2 cellular contexts compared by ENCODE assay signal in the genomic region with DNA sequence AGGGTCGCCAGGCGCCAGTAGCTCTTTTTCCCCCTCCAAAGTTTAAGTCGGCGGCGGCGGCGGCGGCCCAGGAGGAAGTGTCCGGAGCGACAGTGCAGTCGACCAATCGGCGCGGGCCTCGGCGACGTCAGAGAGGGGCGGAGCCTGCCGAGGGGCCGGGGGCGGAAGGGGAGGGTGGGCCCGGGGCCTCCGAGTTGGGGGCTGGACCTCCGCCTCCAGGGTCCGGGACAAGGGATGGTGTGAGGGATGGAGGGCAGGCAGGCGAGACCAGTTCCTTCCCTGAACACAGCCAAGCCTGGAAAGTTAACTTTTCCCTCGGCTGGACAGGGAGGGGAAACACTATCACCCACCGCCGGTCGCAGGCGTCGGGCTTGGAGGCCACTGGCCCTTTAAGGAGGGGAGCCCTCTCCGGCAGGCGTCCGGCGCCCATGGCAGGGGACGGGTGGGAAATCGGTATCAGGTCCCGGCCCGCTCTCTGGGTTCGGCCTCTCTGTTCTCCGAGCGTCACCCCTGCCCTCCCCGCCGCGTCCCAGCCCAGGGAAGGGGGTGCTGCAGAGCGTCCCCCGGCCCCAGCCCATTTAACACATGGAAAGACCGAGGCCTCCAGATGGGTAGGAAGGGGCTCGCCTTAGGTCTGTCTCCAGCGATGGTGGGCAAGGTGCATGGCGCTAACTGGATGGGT.
TF ChIP-seq lines count a peak whose summit lies in the region.

A gene (minus strand): TSS at position 81 of the 682 bp plus-strand sequence. CDS start 744 bp downstream, outside the sequence.

TF ChIP-seq in GM23338, 12 proteins besides CTCF, POLR2A, EP300 and RAD21 (continued from another document):
- TF ChIP-seq CREB1 (CRISPR knock-in tag; IDR thresholded peaks at IDR 0.05; ENCODE audit: low read depth) (peak; percentile 86), JUNB (IDR thresholded peaks at IDR 0.05; ENCODE audit: unreplicated experiment) (no peak), EZH2phosphoT487 (IDR thresholded peaks at IDR 0.05; ENCODE audit: unreplicated experiment) (no peak)
TF ChIP-seq in GM23338: peak in this region for 2.

TF ChIP-seq in K562, 482 proteins besides CTCF, POLR2A, EP300 and RAD21 (continued from another document and continues in another):
- TF ChIP-seq PHF8 (IDR thresholded peaks at IDR 0.05; ENCODE audit: borderline replicate concordance, low read length) (peak; percentile 54; the same call in 1 of the 2 replicates), HEY1 (CRISPR knock-in tag; IDR thresholded peaks at IDR 0.05; ENCODE audit: borderline replicate concordance) (no peak), KDM1A (IDR thresholded peaks at IDR 0.05) (0 out of 4 replicates have a peak, but pooled peaks of 1 of the 2 experiments have one; percentile 58), FOXK2 (conservative IDR thresholded peaks at IDR 0.05 in 1 of 2, IDR thresholded peaks at IDR 0.05 in 1 of 2; ENCODE audit: low read depth in 2 of 2) (no peak), ATF1 (CRISPR knock-in tag; IDR thresholded peaks at IDR 0.05) (peak; percentile 33; the same call in 1 of the 2 replicates), ATF1 (tag; IDR thresholded peaks at IDR 0.05) (peak; percentile 77; the same call in 1 of the 2 replicates), RBM22 (IDR thresholded peaks at IDR 0.05; ENCODE audit: low read depth, low read length, poor library complexity, severe bottlenecking) (peak; percentile 80), PML (IDR thresholded peaks at IDR 0.05; ENCODE audit: low read length) (no peak), RBFOX2 (IDR thresholded peaks at IDR 0.05; ENCODE audit: low read depth, low read length) (peak; percentile 21; the same call in 1 of the 2 replicates), SRSF1 (IDR thresholded peaks at IDR 0.05; ENCODE audit: low read depth, low read length) (no peak), ZNF699 (CRISPR knock-in tag; IDR thresholded peaks at IDR 0.05; ENCODE audit: insufficient replicate concordance) (no peak), RB1 (IDR thresholded peaks at IDR 0.05; ENCODE audit: low read depth) (0 out of 2 replicates have a peak, but pooled peaks have one; percentile 44), RBM14 (IDR thresholded peaks at IDR 0.05; ENCODE audit: borderline replicate concordance, insufficient read depth, low read depth, low read length) (no peak), C11orf30 (IDR thresholded peaks at IDR 0.05; ENCODE audit: low read depth) (no peak), POLR3G (IDR thresholded peaks at IDR 0.05; ENCODE audit: extremely low read depth, insufficient read length, insufficient replicate concordance) (no peak), RBM39 (optimal IDR thresholded peaks at IDR 0.05; ENCODE audit: low read depth, low read length) (no peak), GABPA (tag; conservative IDR thresholded peaks at IDR 0.05; ENCODE audit: low read depth) (peak; percentile 81), SP2 (IDR thresholded peaks at IDR 0.05; ENCODE audit: extremely low read depth, low read depth, low read length, poor library complexity, severe bottlenecking) (peak; percentile 55), MAZ (CRISPR knock-in tag; conservative IDR thresholded peaks at IDR 0.05 in 1 of 2, IDR thresholded peaks at IDR 0.05 in 1 of 2) (peak; percentile 63 to 79), CEBPB (tag; IDR thresholded peaks at IDR 0.05) (no peak), HNRNPH1 (optimal IDR thresholded peaks at IDR 0.05; ENCODE audit: low read depth, low read length) (no peak), TEAD1 (CRISPR knock-in tag; IDR thresholded peaks at IDR 0.05) (0 out of 4 replicates have a peak, but pooled peaks of 1 of the 2 experiments have one; percentile 29), ZNF41 (CRISPR knock-in tag; conservative IDR thresholded peaks at IDR 0.05) (no peak), HMGN3 (IDR thresholded peaks at IDR 0.05; ENCODE audit: borderline replicate concordance, extremely low read depth, insufficient read length, low read depth, low read length) (peak; percentile 38), ATF7 (IDR thresholded peaks at IDR 0.05) (0 out of 2 replicates have a peak, but pooled peaks have one; percentile 20), MEF2A (IDR thresholded peaks at IDR 0.05; ENCODE audit: control insufficient read depth, low read depth, low read length) (0 out of 2 replicates have a peak, but pooled peaks have one; percentile 4), MTA1 (IDR thresholded peaks at IDR 0.05; ENCODE audit: borderline replicate concordance) (no peak), SPI1 (IDR thresholded peaks at IDR 0.05; ENCODE audit: borderline replicate concordance, low read depth, low read length) (peak; percentile 48; the same call in 1 of the 2 replicates), ZBTB7A (IDR thresholded peaks at IDR 0.05; ENCODE audit: borderline replicate concordance, control insufficient read depth, low read depth, low read length) (peak; percentile 92; the same call in 1 of the 2 replicates), ZFX (CRISPR knock-in tag; IDR thresholded peaks at IDR 0.05) (peak; percentile 47), CCNT2 (IDR thresholded peaks at IDR 0.05; ENCODE audit: borderline replicate concordance, extremely low read depth, insufficient read length, low read depth, low read length) (no peak), EGR1 (conservative IDR thresholded peaks at IDR 0.05) (peak; percentile 78), ZNF561 (CRISPR knock-in tag; conservative IDR thresholded peaks at IDR 0.05) (no peak), ZNF75A (CRISPR knock-in tag; IDR thresholded peaks at IDR 0.05) (no peak), YY1 (IDR thresholded peaks at IDR 0.05; ENCODE audit: borderline replicate concordance in 1 of 3, control insufficient read depth in 1 of 3, extremely low read depth in 1 of 3, insufficient read depth in 3 of 3, insufficient read length in 1 of 3, insufficient replicate concordance in 2 of 3, low read depth in 1 of 3, low read length in 2 of 3) (peak in 1 of 3 experiments; percentile 21), BCOR (IDR thresholded peaks at IDR 0.05) (peak; percentile 85)
- TF ChIP-seq, protein P1, sequence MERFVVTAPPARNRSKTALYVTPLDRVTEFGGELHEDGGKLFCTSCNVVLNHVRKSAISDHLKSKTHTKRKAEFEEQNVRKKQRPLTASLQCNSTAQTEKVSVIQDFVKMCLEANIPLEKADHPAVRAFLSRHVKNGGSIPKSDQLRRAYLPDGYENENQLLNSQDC (CRISPR knock-in tag; IDR thresholded peaks at IDR 0.05), result no peak; the same call in 1 of the 2 replicates
- TF ChIP-seq, protein P2, sequence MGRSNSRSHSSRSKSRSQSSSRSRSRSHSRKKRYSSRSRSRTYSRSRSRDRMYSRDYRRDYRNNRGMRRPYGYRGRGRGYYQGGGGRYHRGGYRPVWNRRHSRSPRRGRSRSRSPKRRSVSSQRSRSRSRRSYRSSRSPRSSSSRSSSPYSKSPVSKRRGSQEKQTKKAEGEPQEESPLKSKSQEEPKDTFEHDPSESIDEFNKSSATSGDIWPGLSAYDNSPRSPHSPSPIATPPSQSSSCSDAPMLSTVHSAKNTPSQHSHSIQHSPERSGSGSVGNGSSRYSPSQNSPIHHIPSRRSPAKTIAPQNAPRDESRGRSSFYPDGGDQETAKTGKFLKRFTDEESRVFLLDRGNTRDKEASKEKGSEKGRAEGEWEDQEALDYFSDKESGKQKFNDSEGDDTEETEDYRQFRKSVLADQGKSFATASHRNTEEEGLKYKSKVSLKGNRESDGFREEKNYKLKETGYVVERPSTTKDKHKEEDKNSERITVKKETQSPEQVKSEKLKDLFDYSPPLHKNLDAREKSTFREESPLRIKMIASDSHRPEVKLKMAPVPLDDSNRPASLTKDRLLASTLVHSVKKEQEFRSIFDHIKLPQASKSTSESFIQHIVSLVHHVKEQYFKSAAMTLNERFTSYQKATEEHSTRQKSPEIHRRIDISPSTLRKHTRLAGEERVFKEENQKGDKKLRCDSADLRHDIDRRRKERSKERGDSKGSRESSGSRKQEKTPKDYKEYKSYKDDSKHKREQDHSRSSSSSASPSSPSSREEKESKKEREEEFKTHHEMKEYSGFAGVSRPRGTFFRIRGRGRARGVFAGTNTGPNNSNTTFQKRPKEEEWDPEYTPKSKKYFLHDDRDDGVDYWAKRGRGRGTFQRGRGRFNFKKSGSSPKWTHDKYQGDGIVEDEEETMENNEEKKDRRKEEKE (IDR thresholded peaks at IDR 0.05; ENCODE audit: borderline replicate concordance in 1 of 2, control insufficient read depth in 1 of 2, low read depth in 2 of 2, low read length in 1 of 2), result no peak
- TF ChIP-seq, protein P3, sequence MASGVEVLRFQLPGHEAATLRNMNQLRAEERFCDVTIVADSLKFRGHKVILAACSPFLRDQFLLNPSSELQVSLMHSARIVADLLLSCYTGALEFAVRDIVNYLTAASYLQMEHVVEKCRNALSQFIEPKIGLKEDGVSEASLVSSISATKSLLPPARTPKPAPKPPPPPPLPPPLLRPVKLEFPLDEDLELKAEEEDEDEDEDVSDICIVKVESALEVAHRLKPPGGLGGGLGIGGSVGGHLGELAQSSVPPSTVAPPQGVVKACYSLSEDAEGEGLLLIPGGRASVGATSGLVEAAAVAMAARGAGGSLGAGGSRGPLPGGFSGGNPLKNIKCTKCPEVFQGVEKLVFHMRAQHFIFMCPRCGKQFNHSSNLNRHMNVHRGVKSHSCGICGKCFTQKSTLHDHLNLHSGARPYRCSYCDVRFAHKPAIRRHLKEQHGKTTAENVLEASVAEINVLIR (CRISPR knock-in tag; IDR thresholded peaks at IDR 0.05), result 0 out of 2 replicates have a peak, but pooled peaks have one; percentile 60
- TF ChIP-seq, protein P4, sequence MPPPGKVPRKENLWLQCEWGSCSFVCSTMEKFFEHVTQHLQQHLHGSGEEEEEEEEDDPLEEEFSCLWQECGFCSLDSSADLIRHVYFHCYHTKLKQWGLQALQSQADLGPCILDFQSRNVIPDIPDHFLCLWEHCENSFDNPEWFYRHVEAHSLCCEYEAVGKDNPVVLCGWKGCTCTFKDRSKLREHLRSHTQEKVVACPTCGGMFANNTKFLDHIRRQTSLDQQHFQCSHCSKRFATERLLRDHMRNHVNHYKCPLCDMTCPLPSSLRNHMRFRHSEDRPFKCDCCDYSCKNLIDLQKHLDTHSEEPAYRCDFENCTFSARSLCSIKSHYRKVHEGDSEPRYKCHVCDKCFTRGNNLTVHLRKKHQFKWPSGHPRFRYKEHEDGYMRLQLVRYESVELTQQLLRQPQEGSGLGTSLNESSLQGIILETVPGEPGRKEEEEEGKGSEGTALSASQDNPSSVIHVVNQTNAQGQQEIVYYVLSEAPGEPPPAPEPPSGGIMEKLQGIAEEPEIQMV (tag; conservative IDR thresholded peaks at IDR 0.05; ENCODE audit: low read depth), result no peak
- TF ChIP-seq, protein P5, sequence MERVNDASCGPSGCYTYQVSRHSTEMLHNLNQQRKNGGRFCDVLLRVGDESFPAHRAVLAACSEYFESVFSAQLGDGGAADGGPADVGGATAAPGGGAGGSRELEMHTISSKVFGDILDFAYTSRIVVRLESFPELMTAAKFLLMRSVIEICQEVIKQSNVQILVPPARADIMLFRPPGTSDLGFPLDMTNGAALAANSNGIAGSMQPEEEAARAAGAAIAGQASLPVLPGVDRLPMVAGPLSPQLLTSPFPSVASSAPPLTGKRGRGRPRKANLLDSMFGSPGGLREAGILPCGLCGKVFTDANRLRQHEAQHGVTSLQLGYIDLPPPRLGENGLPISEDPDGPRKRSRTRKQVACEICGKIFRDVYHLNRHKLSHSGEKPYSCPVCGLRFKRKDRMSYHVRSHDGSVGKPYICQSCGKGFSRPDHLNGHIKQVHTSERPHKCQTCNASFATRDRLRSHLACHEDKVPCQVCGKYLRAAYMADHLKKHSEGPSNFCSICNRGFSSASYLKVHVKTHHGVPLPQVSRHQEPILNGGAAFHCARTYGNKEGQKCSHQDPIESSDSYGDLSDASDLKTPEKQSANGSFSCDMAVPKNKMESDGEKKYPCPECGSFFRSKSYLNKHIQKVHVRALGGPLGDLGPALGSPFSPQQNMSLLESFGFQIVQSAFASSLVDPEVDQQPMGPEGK (CRISPR knock-in tag; IDR thresholded peaks at IDR 0.05; ENCODE audit: borderline replicate concordance), result no peak
- TF ChIP-seq, protein P6, sequence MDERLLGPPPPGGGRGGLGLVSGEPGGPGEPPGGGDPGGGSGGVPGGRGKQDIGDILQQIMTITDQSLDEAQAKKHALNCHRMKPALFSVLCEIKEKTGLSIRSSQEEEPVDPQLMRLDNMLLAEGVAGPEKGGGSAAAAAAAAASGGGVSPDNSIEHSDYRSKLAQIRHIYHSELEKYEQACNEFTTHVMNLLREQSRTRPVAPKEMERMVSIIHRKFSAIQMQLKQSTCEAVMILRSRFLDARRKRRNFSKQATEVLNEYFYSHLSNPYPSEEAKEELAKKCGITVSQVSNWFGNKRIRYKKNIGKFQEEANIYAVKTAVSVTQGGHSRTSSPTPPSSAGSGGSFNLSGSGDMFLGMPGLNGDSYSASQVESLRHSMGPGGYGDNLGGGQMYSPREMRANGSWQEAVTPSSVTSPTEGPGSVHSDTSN (CRISPR knock-in tag; IDR thresholded peaks at IDR 0.05; ENCODE audit: low read depth), result peak; percentile 93
- TF ChIP-seq, protein P6 (tag; conservative IDR thresholded peaks at IDR 0.05; ENCODE audit: low read depth), result peak; percentile 88
- TF ChIP-seq, protein P7, sequence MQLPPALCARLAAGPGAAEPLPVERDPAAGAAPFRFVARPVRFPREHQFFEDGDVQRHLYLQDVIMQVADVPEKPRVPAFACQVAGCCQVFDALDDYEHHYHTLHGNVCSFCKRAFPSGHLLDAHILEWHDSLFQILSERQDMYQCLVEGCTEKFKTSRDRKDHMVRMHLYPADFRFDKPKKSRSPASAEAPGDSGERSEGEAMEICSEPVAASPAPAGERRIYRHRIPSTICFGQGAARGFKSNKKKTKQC (CRISPR knock-in tag; IDR thresholded peaks at IDR 0.05), result 0 out of 2 replicates have a peak, but pooled peaks have one; percentile 9
- TF ChIP-seq, protein P8, sequence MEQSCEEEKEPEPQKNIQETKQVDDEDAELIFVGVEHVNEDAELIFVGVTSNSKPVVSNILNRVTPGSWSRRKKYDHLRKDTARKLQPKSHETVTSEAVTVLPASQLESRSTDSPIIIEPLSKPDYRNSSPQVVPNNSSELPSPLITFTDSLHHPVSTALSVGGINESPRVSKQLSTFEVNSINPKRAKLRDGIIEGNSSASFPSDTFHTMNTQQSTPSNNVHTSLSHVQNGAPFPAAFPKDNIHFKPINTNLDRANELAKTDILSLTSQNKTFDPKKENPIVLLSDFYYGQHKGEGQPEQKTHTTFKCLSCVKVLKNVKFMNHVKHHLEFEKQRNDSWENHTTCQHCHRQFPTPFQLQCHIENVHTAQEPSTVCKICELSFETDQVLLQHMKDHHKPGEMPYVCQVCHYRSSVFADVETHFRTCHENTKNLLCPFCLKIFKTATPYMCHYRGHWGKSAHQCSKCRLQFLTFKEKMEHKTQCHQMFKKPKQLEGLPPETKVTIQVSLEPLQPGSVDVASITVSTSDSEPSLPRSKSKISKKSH (CRISPR knock-in tag; IDR thresholded peaks at IDR 0.05), result no peak
- TF ChIP-seq, protein P9, sequence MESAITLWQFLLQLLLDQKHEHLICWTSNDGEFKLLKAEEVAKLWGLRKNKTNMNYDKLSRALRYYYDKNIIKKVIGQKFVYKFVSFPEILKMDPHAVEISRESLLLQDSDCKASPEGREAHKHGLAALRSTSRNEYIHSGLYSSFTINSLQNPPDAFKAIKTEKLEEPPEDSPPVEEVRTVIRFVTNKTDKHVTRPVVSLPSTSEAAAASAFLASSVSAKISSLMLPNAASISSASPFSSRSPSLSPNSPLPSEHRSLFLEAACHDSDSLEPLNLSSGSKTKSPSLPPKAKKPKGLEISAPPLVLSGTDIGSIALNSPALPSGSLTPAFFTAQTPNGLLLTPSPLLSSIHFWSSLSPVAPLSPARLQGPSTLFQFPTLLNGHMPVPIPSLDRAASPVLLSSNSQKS (CRISPR knock-in tag; IDR thresholded peaks at IDR 0.05), result no peak
